ENCODE assay signal across 12 cellular contexts in genomic region chr7:27117687-27118491, GRCh38. TPM values are rescaled to one million over a fixed set of nuclear protein-coding genes. Genes with fewer than 3 reads are reported as not detected.
DNase-seq lines count a peak whose midpoint lies in the region; ATAC-seq and TF ChIP-seq lines count a peak whose summit lies in the region.
"Had no signal": no experiment of that assay in that cellular context is flagged by ENCODE, and none has a peak within 500 bp of the region (broad histone marks: within the 10 kb centered on the region; RNA-seq: fewer than 3 reads in every experiment).

No MANE protein-coding gene starts in this region.

- H3K36me3 ChIP-seq in SJCRH30: no peaks in the 10 kb centered on the region

- H3K27me3 ChIP-seq in SJCRH30: no peaks in the 10 kb centered on the region

- no peak for TF ChIP-seq CTCF in fibroblast of pulmonary artery (IDR thresholded peaks at IDR 0.05; ENCODE audit: low read length, missing control alignments)
- no peak for TF ChIP-seq CTCF in nephron progenitor cell (IDR thresholded peaks at IDR 0.05)

- peak overlapping the region; percentile 100 for H3K27ac Mint-ChIP-seq in nephron progenitor cell

- no peak overlapping the region for H3K27ac ChIP-seq in SJCRH30
- H3K27ac ChIP-seq: HL-60 had no signal

- H3K4me1 Mint-ChIP-seq in nephron progenitor cell: peaks cover 55% of the 10 kb centered on the region

- H3K9me3 Mint-ChIP-seq in nephron progenitor cell: no peaks in the 10 kb centered on the region

- intact Hi-C loops in left cardiac atrium (cut with DNase I) (no loop called here), Right ventricle myocardium superior (cut with DNase I) (no loop called here)

- ATAC-seq in left cardiac atrium (peak; percentile 10 to 32), Right ventricle myocardium superior (ENCODE audit: poor library complexity) (no peak), HG02588 (IDR thresholded peaks at IDR 0.05; ENCODE audit: unreplicated experiment) (no peak), HG03175 (IDR thresholded peaks at IDR 0.05; ENCODE audit: unreplicated experiment) (no peak)

- no peaks in the 10 kb centered on the region for H3K9me3 ChIP-seq in SJCRH30 (replicated peaks)

- peaks cover 4% of the 10 kb centered on the region for H3K27me3 Mint-ChIP-seq in nephron progenitor cell (ENCODE audit: low read depth, poor library complexity)

- no peaks in the 10 kb centered on the region for H3K4me1 ChIP-seq in SJCRH30

- H3K4me3 ChIP-seq in fibroblast of pulmonary artery (replicated peaks; ENCODE audit: low read depth, low read length) (peak overlapping the region; percentile 41), SJCRH30 (no peak overlapping the region)

- H3K4me3 Mint-ChIP-seq in nephron progenitor cell: peak overlapping the region; percentile 98

- DNase-seq in left cardiac atrium (no peak), Right ventricle myocardium superior (no peak), fibroblast of pulmonary artery (ENCODE audit: low read depth) (peak; percentile 47), nephron progenitor cell (peak; percentile 43), LoVo (ENCODE audit: low spot score) (no peak), SJCRH30 (no peak)
- DNase-seq: caudate nucleus had no signal

- peaks cover 66% of the 10 kb centered on the region for H3K36me3 Mint-ChIP-seq in nephron progenitor cell (ENCODE audit: low read depth)

RNA-seq across cellular contexts. Expression of gene HOXA4, which starts 12.7 kb away (rescaled TPM):
- total RNA-seq in left cardiac atrium: 1 to 10 TPM in 1 of 2 donors, under 1 TPM in 1; 0.97 to 1.0 TPM
- 0.97 TPM for total RNA-seq in Right ventricle myocardium superior
- 5.3 and 5.6 TPM in 2 replicates for total RNA-seq in SJCRH30 (2014; rRNA removed; shearing (Covaris generic))
- total RNA-seq: frontal cortex, mononuclear cell had no signal

RNA-seq across cellular contexts. Expression of gene HOXA2, which starts 15.4 kb away (rescaled TPM):
- under 1 TPM; 0.13 to 0.38 TPM for total RNA-seq in left cardiac atrium
- 0.11 TPM for total RNA-seq in Right ventricle myocardium superior
- 2.8 and 4.2 TPM in 2 replicates for total RNA-seq in SJCRH30 (2014; rRNA removed; shearing (Covaris generic))
- total RNA-seq: frontal cortex had no signal

RNA-seq across cellular contexts. Expression of gene HOXA1, which starts 22.1 kb away (rescaled TPM):
- total RNA-seq in left cardiac atrium (under 1 TPM; 0.12 to 0.26 TPM), Right ventricle myocardium superior (0.13 TPM)
- total RNA-seq in SJCRH30 (2014; rRNA removed; shearing (Covaris generic)): 6.8 and 7.3 TPM in 2 replicates
- total RNA-seq: frontal cortex had no signal

RNA-seq across cellular contexts. Expression of gene HOXA5, which starts 25.6 kb away (rescaled TPM):
- total RNA-seq in left cardiac atrium (under 1 TPM in 1 of 2 donors, not detected in 1; 0.27 TPM), Right ventricle myocardium superior (0.62 TPM)
- 10.4 and 11.9 TPM in 2 replicates for total RNA-seq in SJCRH30 (2014; rRNA removed; shearing (Covaris generic))
- total RNA-seq: frontal cortex had no signal

RNA-seq across cellular contexts. Expression of gene HOXA6, which starts 29.7 kb away (rescaled TPM):
- total RNA-seq in left cardiac atrium: not detected
- total RNA-seq in Right ventricle myocardium superior: not detected
- 3.8 and 4.6 TPM in 2 replicates for total RNA-seq in SJCRH30 (2014; rRNA removed; shearing (Covaris generic))
- total RNA-seq: frontal cortex, mononuclear cell had no signal

Comparison
In these comparisons a context has a peak if more than half of its experiments do, and no peak if none do; other contexts are left out.
1. ATAC-seq: peak in left cardiac atrium (2 of 2); none in Right ventricle myocardium superior (single experiment), HG02588 (single experiment) and HG03175 (single experiment).
2. DNase-seq: peak in fibroblast of pulmonary artery (single experiment) and nephron progenitor cell (single experiment); none in left cardiac atrium (single experiment), Right ventricle myocardium superior (single experiment), LoVo (single experiment) and SJCRH30 (0 of 2).